In the genomic region with DNA sequence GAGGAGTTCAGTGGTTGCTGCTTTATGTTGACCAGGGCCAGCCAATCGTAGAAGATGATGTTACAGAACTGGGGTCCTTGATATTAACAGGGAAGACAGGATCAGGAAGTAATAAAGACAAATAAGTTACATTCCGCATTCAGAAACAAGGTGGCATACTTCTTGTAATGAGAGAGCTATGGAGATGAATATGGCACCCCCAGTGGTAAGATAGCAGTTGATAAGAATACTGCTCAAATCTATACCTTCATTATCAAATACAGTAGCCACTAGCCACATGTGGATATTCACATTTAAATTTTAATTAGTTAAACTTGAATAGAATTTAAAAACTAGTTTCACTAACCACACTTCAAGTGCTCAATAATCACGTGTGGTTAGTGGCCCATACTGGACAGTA, we compare ENCODE assay signal across 29 cellular contexts.
A peak's percentile ranks its signal among the peaks of the same experiment; 100 is the strongest.
DNase-seq lines count a peak whose midpoint lies in the region; ATAC-seq, FAIRE-seq and TF ChIP-seq lines count a peak whose summit lies in the region.
"Had no signal": no experiment of that assay in that cellular context is flagged by ENCODE, and none has a peak within 500 bp of the region (broad histone marks: within the 10 kb centered on the region; RNA-seq: fewer than 3 reads in every experiment).

No MANE protein-coding gene starts in this region.

- H3K27ac ChIP-seq in RWPE1 (no peak overlapping the region), keratinocyte (ENCODE audit: control insufficient read depth, insufficient read depth, low read length) (no peak overlapping the region)
- H3K27ac ChIP-seq: body of pancreas, lower lobe of right lung, neutrophil, tibial artery had no signal

- H3K9ac ChIP-seq in keratinocyte (ENCODE audit: control insufficient read depth, extremely low read depth, insufficient read depth, low read length): no peak overlapping the region

- intact Hi-C loops in Calu3 (cut with micrococcal nuclease; ENCODE audit: unreplicated experiment): no loop called here

- no peaks in the 10 kb centered on the region for H3K36me3 ChIP-seq in keratinocyte (ENCODE audit: control insufficient read depth in 2 of 2, extremely low read depth in 1 of 2, insufficient read depth in 2 of 2, low read length in 2 of 2)
- H3K36me3 ChIP-seq: lower lobe of right lung, neutrophil, tibial artery had no signal

- FAIRE-seq in keratinocyte (lab: Jason Lieb, UNC) (no peak), D721Med (lab: Jason Lieb, UNC) (no peak)
- FAIRE-seq: colon had no signal

- no peaks in the 10 kb centered on the region for H3K9me3 Mint-ChIP-seq in Calu3 (ENCODE audit: low read depth, unreplicated experiment)
- H3K9me3 Mint-ChIP-seq: effector memory CD8-positive, alpha-beta T cell had no signal

- TF ChIP-seq CTCF in Calu3 (IDR thresholded peaks at IDR 0.05; ENCODE audit: unreplicated experiment) (peak; percentile 21), RWPE1 (conservative IDR thresholded peaks at IDR 0.05; ENCODE audit: low read depth) (peak; percentile 22), keratinocyte (optimal IDR thresholded peaks at IDR 0.05 in 1 of 3, IDR thresholded peaks at IDR 0.05 in 1 of 3, conservative IDR thresholded peaks at IDR 0.05 in 1 of 3; ENCODE audit: extremely low read depth in 1 of 3, insufficient read depth in 2 of 3, low read length in 3 of 3) (peak in 2 of 3 experiments; percentile 13 to 29), D721Med (IDR thresholded peaks at IDR 0.05; ENCODE audit: insufficient read depth, missing control alignments) (no peak)

- POLR2A ChIA-PET in RWPE1 (lab: Yijun Ruan, JAX; ENCODE audit: low non-redundant PET): no interaction called here

- no peak overlapping the region for H3K27ac Mint-ChIP-seq in Calu3 (ENCODE audit: unreplicated experiment)
- H3K27ac Mint-ChIP-seq: activated naive CD8-positive, alpha-beta T cell treated with anti-CD3 and anti-CD28 coated beads, Interleukin-2, amount 50 U/mL, for 24 hours; B cell; effector memory CD8-positive, alpha-beta T cell; WTC11 had no signal

- dilution Hi-C loops in keratinocyte (cut with MboI; ENCODE audit: extremely low pct_ligation_motif_present, low sequenced_read_pairs): no loop called here

- no peaks in the 10 kb centered on the region for H3K9me3 ChIP-seq in keratinocyte (ENCODE audit: control insufficient read depth, low read depth, low read length)
- H3K9me3 ChIP-seq: body of pancreas, lower lobe of right lung, neutrophil had no signal

- no TSS peak for BruUV-seq in Calu3 (replicated peaks; lab: Mats Ljungman, UMichigan)

- no peak overlapping the region for H3K4me3 ChIP-seq in keratinocyte (ENCODE audit: control insufficient read depth in 2 of 3, extremely low read depth in 1 of 3, insufficient read depth in 2 of 3, low read depth in 1 of 3, low read length in 3 of 3)
- H3K4me3 ChIP-seq: body of pancreas, lower lobe of right lung, smooth muscle cell, tibial artery had no signal

- H2AFZ ChIP-seq in keratinocyte (ENCODE audit: control insufficient read depth, low read length): no peak overlapping the region

- no peak overlapping the region for H3K4me2 ChIP-seq in keratinocyte (ENCODE audit: control insufficient read depth, extremely low read depth, insufficient read depth, low read depth, low read length)
- H3K4me2 ChIP-seq: smooth muscle cell had no signal

- ATAC-seq in HG02623 (IDR thresholded peaks at IDR 0.05; ENCODE audit: unreplicated experiment): no peak
- ATAC-seq: activated naive CD8-positive, alpha-beta T cell treated with anti-CD3 and anti-CD28 coated beads, Interleukin-2, amount 50 U/mL, for 24 hours; body of pancreas; effector memory CD8-positive, alpha-beta T cell; lower lobe of right lung; stimulated activated naive CD8-positive, alpha-beta T cell treated with anti-CD3 and anti-CD28 coated beads, Interleukin-15, Interleukin-2, amounts not matched to agents 100 U/mL and 50 U/mL, for 24 hours; WTC11 had no signal

- no peaks in the 10 kb centered on the region for H3K9me1 ChIP-seq in keratinocyte (ENCODE audit: control insufficient read depth, extremely low read depth, insufficient read depth, low read length)

- H3K36me3 Mint-ChIP-seq in Calu3 (ENCODE audit: insufficient read depth, unreplicated experiment): no peaks in the 10 kb centered on the region

- H3K4me3 Mint-ChIP-seq in Calu3 (ENCODE audit: low read depth, unreplicated experiment): no peak overlapping the region
- H3K4me3 Mint-ChIP-seq: activated naive CD8-positive, alpha-beta T cell treated with anti-CD3 and anti-CD28 coated beads, Interleukin-2, amount 50 U/mL, for 24 hours; B cell; effector memory CD8-positive, alpha-beta T cell; WTC11 had no signal

- no peaks in the 10 kb centered on the region for H3K79me2 ChIP-seq in keratinocyte (ENCODE audit: control insufficient read depth, insufficient read depth, low read length)

- CTCF ChIA-PET in Calu3 (lab: Charles Lee): no interaction called here
- CTCF ChIA-PET in RWPE1 (lab: Yijun Ruan, JAX): interaction anchor here (1.0 kb wide), 1 partner anchor 253 kb away, joined by 3 read pairs; no protein-coding TSS in a partner anchor

- no peaks in the 10 kb centered on the region for H3K4me1 ChIP-seq in keratinocyte (ENCODE audit: control insufficient read depth, extremely low read depth, insufficient read depth, low read length)
- H3K4me1 ChIP-seq: body of pancreas, lower lobe of right lung, tibial artery had no signal

- no peaks in the 10 kb centered on the region for H3K27me3 ChIP-seq in keratinocyte (ENCODE audit: control insufficient read depth, extremely low read depth, insufficient read depth, low read length)
- H3K27me3 ChIP-seq: body of pancreas, neutrophil, tibial artery had no signal

- no peaks in the 10 kb centered on the region for H3K27me3 Mint-ChIP-seq in Calu3 (ENCODE audit: unreplicated experiment)
- H3K27me3 Mint-ChIP-seq: activated naive CD8-positive, alpha-beta T cell treated with anti-CD3 and anti-CD28 coated beads, Interleukin-2, amount 50 U/mL, for 24 hours; effector memory CD8-positive, alpha-beta T cell had no signal

- H3K4me1 Mint-ChIP-seq in Calu3 (ENCODE audit: low read depth, unreplicated experiment): no peaks in the 10 kb centered on the region
- H3K4me1 Mint-ChIP-seq: activated naive CD8-positive, alpha-beta T cell treated with anti-CD3 and anti-CD28 coated beads, Interleukin-2, amount 50 U/mL, for 24 hours; B cell; WTC11 had no signal

- DNase-seq in Calu3: no peak
- DNase-seq in HT1080 (ENCODE audit: low read depth): peak; percentile 7
- DNase-seq in RWPE1 (ENCODE audit: low spot score): no peak
- no peak for DNase-seq in keratinocyte (ENCODE audit: low read depth, low spot score)
- no peak for DNase-seq in NCI-H1417 treated with DMSO at 0.1 percent for 48 hours (lab: John Stamatoyannopoulos, UW)
- no peak for DNase-seq in D721Med (ENCODE audit: insufficient read length, low spot score)
- DNase-seq: activated CD4-positive, alpha-beta T cell treated with anti-CD3 and anti-CD28 coated beads, Interleukin-2, amount 50 U/mL, for 48 hours; activated gamma-delta T cell; activated naive CD8-positive, alpha-beta T cell treated with anti-CD3 and anti-CD28 coated beads, Interleukin-2, amount 50 U/mL, for 24 hours; body of pancreas; COR-L47; effector memory CD8-positive, alpha-beta T cell; H7; KG1; lower lobe of right lung; NCI-H1048; NCI-H2029 treated with DMSO at 0.1 percent for 48 hours; NCI-H446 treated with DMSO at 0.1 percent for 48 hours; NK-92 treated with Interleukin-12 subunit alpha and Interleukin-12 subunit beta, amount 100 ng/mL, for 24 hours; stimulated activated CD4-positive, alpha-beta T cell treated with anti-CD3 and anti-CD28 coated beads, Interleukin-4, amount 100 ng/mL, for 1 hour; stimulated activated naive CD8-positive, alpha-beta T cell treated with anti-CD3 and anti-CD28 coated beads, Interleukin-15, Interleukin-2, amounts not matched to agents 100 U/mL and 50 U/mL, for 24 hours; T-helper 9 cell; tibial artery had no signal

- H4K20me1 ChIP-seq in keratinocyte (ENCODE audit: control insufficient read depth, extremely low read depth, insufficient read depth, low read length): no peaks in the 10 kb centered on the region
